ENCODE assay signal across 12 cellular contexts in the genomic region with DNA sequence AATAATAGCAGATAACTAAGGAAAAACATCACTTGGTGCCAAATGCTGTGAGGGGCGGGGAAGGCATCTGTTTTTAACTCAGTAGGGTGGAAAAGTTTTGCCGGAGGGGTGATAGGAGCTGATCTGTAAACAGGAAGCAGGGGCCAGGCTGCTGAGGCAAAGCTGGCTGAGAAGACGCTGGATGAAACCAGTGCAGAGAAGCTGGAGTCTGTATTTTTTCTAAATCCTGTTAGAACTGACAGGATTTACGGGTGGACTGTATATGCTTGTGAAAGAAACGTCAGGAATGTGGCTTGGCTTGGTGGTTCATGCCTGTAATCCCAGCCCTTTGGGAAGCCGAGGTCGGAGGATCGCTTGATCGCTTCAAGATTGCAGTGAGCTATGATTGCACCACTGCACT. TPM values are rescaled to one million over a fixed set of nuclear protein-coding genes. Genes with fewer than 3 reads are reported as not detected.
DNase-seq lines count a peak whose midpoint lies in the region; FAIRE-seq and TF ChIP-seq lines count a peak whose summit lies in the region.
"Had no signal": no experiment of that assay in that cellular context is flagged by ENCODE, and none has a peak within 500 bp of the region (broad histone marks: within the 10 kb centered on the region; RNA-seq: fewer than 3 reads in every experiment).

No MANE protein-coding gene starts in this region.

- H3K4me1 ChIP-seq in esophagus squamous epithelium, result peaks cover 4 to 63% (median 19%) of the 10 kb centered on the region in 3 donors

- no peaks in the 10 kb centered on the region for H3K27me3 ChIP-seq in esophagus squamous epithelium

- H3K36me3 ChIP-seq in esophagus squamous epithelium, result peaks cover 0 to 50% (median 0%) of the 10 kb centered on the region in 3 donors
- H3K36me3 ChIP-seq: WERI-Rb-1 had no signal

- peak overlapping the region; percentile 89 to 93 (median 93) for H3K27ac Mint-ChIP-seq in nephron
- H3K27ac Mint-ChIP-seq: memory B cell had no signal

- DNase-seq in AG09319 (ENCODE audit: extremely low read depth, low read depth) (peak; percentile 44), HTR-8/SVneo (ENCODE audit: insufficient read length, low spot score) (no peak), esophagus squamous epithelium (lab: John Stamatoyannopoulos, UW) (no peak), NCI-H1092 (lab: John Stamatoyannopoulos, UW) (no peak), UCSD-AML1 (lab: John Stamatoyannopoulos, UW; ENCODE audit: unreplicated experiment) (no peak), HPDE6-E6E7 (ENCODE audit: extremely low spot score) (no peak), substantia nigra (lab: John Stamatoyannopoulos, UW) (no peak)
- DNase-seq: NCI-H1694 treated with DMSO at 0.1 percent for 48 hours, WERI-Rb-1 had no signal

- H3K4me3 Mint-ChIP-seq in nephron, result peak overlapping the region; percentile 62 to 70 (median 62)
- H3K4me3 Mint-ChIP-seq: memory B cell had no signal

- no peak for TF ChIP-seq POLR2A in esophagus squamous epithelium (IDR thresholded peaks at IDR 0.05)

- WGBS in esophagus squamous epithelium, 2 donors, result 50 to 52% methylated on average over 9 of the region's 9 CpGs

- H3K9me3 Mint-ChIP-seq in nephron, result no peaks in the 10 kb centered on the region
- H3K9me3 Mint-ChIP-seq: memory B cell had no signal

- peak; percentile 40 for FAIRE-seq in HTR-8/SVneo (lab: Jason Lieb, UNC)
- FAIRE-seq: G401.6 had no signal

- H3K9me3 ChIP-seq in esophagus squamous epithelium, result no peaks in the 10 kb centered on the region

- intact Hi-C loops in esophagus squamous epithelium (cut with DNase I), result no loop called here

- no peak for TF ChIP-seq CTCF in AG09319 (IDR thresholded peaks at IDR 0.05; ENCODE audit: low read depth, low read length)
- TF ChIP-seq CTCF in esophagus squamous epithelium (IDR thresholded peaks at IDR 0.05), result no peak
- TF ChIP-seq CTCF in nephron (IDR thresholded peaks at IDR 0.05; ENCODE audit: unreplicated experiment in 3 of 3), result no peak

- H3K27ac ChIP-seq in esophagus squamous epithelium (peak overlapping the region in 3 of 4 donors; percentile 3 to 55 (median 51)), substantia nigra (ENCODE audit: low read depth, low read length, poor library complexity, severe bottlenecking) (no peak overlapping the region)
- H3K27ac ChIP-seq: WERI-Rb-1 had no signal

- no peaks in the 10 kb centered on the region for H3K27me3 Mint-ChIP-seq in nephron (ENCODE audit: low read depth)
- H3K27me3 Mint-ChIP-seq: memory B cell had no signal

- peaks cover 71% of the 10 kb centered on the region for H3K4me1 Mint-ChIP-seq in nephron

- H3K36me3 Mint-ChIP-seq in nephron (ENCODE audit: low read depth), result peaks cover 21% of the 10 kb centered on the region

- peak overlapping the region in 1 of 4 donors; percentile 35 for H3K4me3 ChIP-seq in esophagus squamous epithelium

RNA-seq across cellular contexts. Expression of gene PCMTD2, which starts 5.6 kb away (rescaled TPM):
- total RNA-seq in esophagus squamous epithelium, result 10 to 100 TPM; 34.5 to 58.9 (median 47.8) TPM
